In the genomic region with DNA sequence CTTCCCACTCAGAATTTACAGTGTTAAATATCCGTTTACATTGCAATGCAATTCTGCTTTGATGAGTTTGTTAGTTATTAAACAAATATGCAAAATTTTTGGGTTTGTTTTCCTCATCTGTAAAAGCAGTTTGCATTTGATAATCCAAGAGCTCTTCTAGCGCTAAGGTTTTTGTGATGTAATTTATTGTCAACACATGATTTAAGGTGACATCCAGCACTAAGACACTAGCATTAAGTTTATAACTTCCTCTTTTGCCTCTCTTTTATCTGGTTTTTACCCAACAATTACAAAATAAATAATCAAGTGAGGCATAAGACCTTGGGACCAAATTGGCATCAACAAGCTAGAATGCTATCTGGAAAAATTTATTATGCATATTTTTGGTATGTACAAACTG, we compare ENCODE assay signal across 8 cellular contexts. TPM values are rescaled to one million over a fixed set of nuclear protein-coding genes. Genes with fewer than 3 reads are reported as not detected.
A peak's percentile ranks its signal among the peaks of the same experiment; 100 is the strongest.
DNase-seq lines count a peak whose midpoint lies in the region; ATAC-seq and TF ChIP-seq lines count a peak whose summit lies in the region.

No MANE protein-coding gene starts in this region.

- H3K23ac ChIP-seq in IMR-90 (ENCODE audit: low read depth, low read length), result no peak overlapping the region

- no CpG with 5 or more reads among the region's 2 CpGs for WGBS in IMR-90 (ENCODE audit: extremely low coverage in 2 of 2, insufficient read length in 1 of 2), 2 experiments

- H3K9me1 ChIP-seq in IMR-90 (ENCODE audit: insufficient read depth, low read length), result no peaks in the 10 kb centered on the region

- H3K27me3 ChIP-seq in A673 (replicated peaks; ENCODE audit: insufficient read depth, low read depth, low read length, poor library complexity) (peaks cover 30% of the 10 kb centered on the region), IMR-90 (ENCODE audit: control insufficient read depth, insufficient read depth, low read length) (no peaks in the 10 kb centered on the region), muscle layer of colon (ENCODE audit: control insufficient read depth in 1 of 2, insufficient read depth in 2 of 2, low read length in 2 of 2) (no peaks in the 10 kb centered on the region)

- H3K27ac ChIP-seq in A673 (ENCODE audit: low read depth, low read length, poor library complexity, severe bottlenecking) (peak overlapping the region; percentile 70), IMR-90 (ENCODE audit: insufficient read depth, low read length) (no peak overlapping the region), angular gyrus (ENCODE audit: low read depth, low read length) (peak overlapping the region; percentile 81), muscle layer of colon (ENCODE audit: low read depth, low read length) (no peak overlapping the region)

- no peak overlapping the region for H2AFZ ChIP-seq in IMR-90 (replicated peaks; ENCODE audit: low read length, poor library complexity)

- TF ChIP-seq CTCF in A673 (conservative IDR thresholded peaks at IDR 0.05; ENCODE audit: low read depth, low read length), result no peak
- no peak for TF ChIP-seq CTCF in IMR-90 (conservative IDR thresholded peaks at IDR 0.05; ENCODE audit: low read depth, low read length)

- H3K9me3 ChIP-seq in A673 (ENCODE audit: low read depth, low read length, poor library complexity, severe bottlenecking), result no peaks in the 10 kb centered on the region
- no peaks in the 10 kb centered on the region for H3K9me3 ChIP-seq in IMR-90 (ENCODE audit: control insufficient read depth, insufficient read depth, low read length)
- no peaks in the 10 kb centered on the region for H3K9me3 ChIP-seq in muscle layer of colon (ENCODE audit: low read length)

- no TSS peak for BruUV-seq in A673 (replicated peaks; lab: Mats Ljungman, UMichigan)
- BruUV-seq in IMR-90 (replicated peaks; lab: Mats Ljungman, UMichigan), result no TSS peak

- no peak overlapping the region for H2BK5ac ChIP-seq in IMR-90 (ENCODE audit: low read depth, low read length, poor library complexity, severe bottlenecking)

- H3K4me1 ChIP-seq in A673 (ENCODE audit: insufficient read depth, low read length, poor library complexity, severe bottlenecking) (peaks cover 3% of the 10 kb centered on the region), IMR-90 (ENCODE audit: control insufficient read depth, insufficient read depth, low read length) (no peaks in the 10 kb centered on the region), muscle layer of colon (ENCODE audit: insufficient read depth, low read length) (peaks cover 17% of the 10 kb centered on the region)

- peaks cover 6% of the 10 kb centered on the region for H3K36me3 ChIP-seq in A673 (ENCODE audit: insufficient read depth, low read length, poor library complexity, severe bottlenecking)
- peaks cover 4% of the 10 kb centered on the region for H3K36me3 ChIP-seq in IMR-90 (ENCODE audit: control insufficient read depth, insufficient read depth, low read length)
- peaks cover 26% of the 10 kb centered on the region for H3K36me3 ChIP-seq in muscle layer of colon (ENCODE audit: insufficient read depth, low read length)

- no peak overlapping the region for H2AK5ac ChIP-seq in IMR-90 (ENCODE audit: low read depth, low read length)

- no peak for DNase-seq in A673 (ENCODE audit: low spot score)
- no peak for DNase-seq in IMR-90
- DNase-seq in posterior vena cava (ENCODE audit: low spot score), result no peak
- DNase-seq in activated effector memory CD4-positive, alpha-beta T cell treated with Interleukin-2 at 50 U/mL for 16 hours, result no peak
- no peak for DNase-seq in DMS 273 treated with DMSO at 0.1 percent for 48 hours (lab: John Stamatoyannopoulos, UW)
- no peak for DNase-seq in 8988T

- ATAC-seq in IMR-90 (ENCODE audit: low read depth), result no peak

- intact Hi-C loops in A673 (cut with micrococcal nuclease; ENCODE audit: unreplicated experiment), result no loop called here
- intact Hi-C loops in IMR-90 (cut with micrococcal nuclease), result no loop called here
- intact Hi-C loops in posterior vena cava (cut with DNase I), result no loop called here

- H4K91ac ChIP-seq in IMR-90 (ENCODE audit: insufficient read depth, low read depth, low read length), result no peak overlapping the region

- H4K8ac ChIP-seq in IMR-90 (ENCODE audit: low read depth in 2 of 2, low read length in 2 of 2), result peak overlapping the region in 1 of 2 experiments; percentile 46; a peak in 2 of 4 replicates

- peaks cover 8 to 12% of the 10 kb centered on the region in 2 experiments for H3K79me1 ChIP-seq in IMR-90 (ENCODE audit: low read depth in 1 of 2, low read length in 2 of 2)

- H3K4ac ChIP-seq in IMR-90 (ENCODE audit: low read depth, low read length), result no peak overlapping the region

- H3K14ac ChIP-seq in IMR-90 (replicated peaks; ENCODE audit: low read depth, low read length), result no peak overlapping the region

- no peak overlapping the region for H3K56ac ChIP-seq in IMR-90 (ENCODE audit: extremely low read depth, insufficient read depth, low read length)

- H3K9ac ChIP-seq in IMR-90 (ENCODE audit: low read depth, low read length) (no peak overlapping the region), muscle layer of colon (ENCODE audit: low read length) (peak overlapping the region; percentile 87)

- in situ Hi-C loops in IMR-90 (cut with MboI; ENCODE audit: low sequenced_read_pairs), result no loop called here

- no peak for TF ChIP-seq POLR2A in IMR-90 (IDR thresholded peaks at IDR 0.05; ENCODE audit: low read depth, low read length)

- H4K5ac ChIP-seq in IMR-90 (ENCODE audit: low read depth, low read length), result no peak overlapping the region

- CTCF ChIA-PET in A673 (lab: Charles Lee), result no interaction called here
- CTCF ChIA-PET in IMR-90 (lab: Yijun Ruan, JAX), result no interaction called here

- H3K18ac ChIP-seq in IMR-90 (ENCODE audit: low read depth, low read length), result no peak overlapping the region

- H3K4me3 ChIP-seq in A673 (ENCODE audit: low read depth, low read length, poor library complexity, severe bottlenecking), result peak overlapping the region; percentile 69
- peak overlapping the region; percentile 79; the same call in 1 of the 2 replicates for H3K4me3 ChIP-seq in IMR-90 (ENCODE audit: insufficient read depth, low read depth, low read length)
- peak overlapping the region; percentile 93 to 99 for H3K4me3 ChIP-seq in muscle layer of colon (ENCODE audit: low read depth in 1 of 2, low read length in 2 of 2)

- H2AK9ac ChIP-seq in IMR-90 (replicated peaks; ENCODE audit: low read depth, low read length, poor library complexity), result no peak overlapping the region

- no peak overlapping the region for H2BK20ac ChIP-seq in IMR-90 (ENCODE audit: low read depth, low read length)

- no peak overlapping the region for H2BK120ac ChIP-seq in IMR-90 (ENCODE audit: low read depth, low read length)

- TF ChIP-seq RAD21 in IMR-90 (IDR thresholded peaks at IDR 0.05; ENCODE audit: low read length), result no peak

- H2BK15ac ChIP-seq in IMR-90 (ENCODE audit: low read depth, low read length), result no peak overlapping the region

- dilution Hi-C loops in IMR-90 (cut with HindIII; ENCODE audit: low sequenced_read_pairs, unreplicated experiment), result no loop called here

- no peaks in the 10 kb centered on the region for H4K20me1 ChIP-seq in IMR-90 (ENCODE audit: insufficient read depth, low read length)

- peak overlapping the region; percentile 60 for H3K4me2 ChIP-seq in IMR-90 (ENCODE audit: low read depth, low read length)

- POLR2A ChIA-PET in A673 (lab: Charles Lee; ENCODE audit: low non-redundant PET) (no interaction called here), IMR-90 (lab: Charles Lee; ENCODE audit: unreplicated experiment) (no interaction called here)

TF ChIP-seq in IMR-90, 13 proteins besides CTCF, POLR2A, EP300 and RAD21:
- TF ChIP-seq CEBPB (IDR thresholded peaks at IDR 0.05; ENCODE audit: low read depth, low read length), result no peak

RNA-seq across cellular contexts. Expression of a gene that starts 1.0 kb away (rescaled TPM):
- total RNA-seq in A673 (2021) (51.2 and 52.1 TPM in 2 replicates), IMR-90 (2012; rRNA removed) (16.0 and 20.8 TPM in 2 replicates), posterior vena cava (10 to 100 TPM; 34.5 to 45.5 TPM)
- polyA plus RNA-seq in IMR-90 (2012; rRNA removed), result 37.5 and 39.4 TPM in 2 replicates
- 23.6 and 26.1 TPM in 2 replicates for polyA plus RNA-seq in IMR-90 (2012; cell fraction: cytosol; rRNA removed)
- 8.2 and 16.8 TPM in 2 replicates for polyA plus RNA-seq in IMR-90 (2012; cell fraction: nucleus; rRNA removed; ENCODE audit: low replicate concordance)

Comparison
In these comparisons a context has a peak if more than half of its experiments do, and no peak if none do; other contexts are left out.
1. H3K27ac ChIP-seq: peak in A673 (single experiment) and angular gyrus (single experiment); none in IMR-90 (single experiment) and muscle layer of colon (single experiment).
2. Peak in every context shown above with its lines, with median percentiles within 50 percentile points of each other: H3K4me3 ChIP-seq.